20 cellular contexts compared by ENCODE assay signal in the genomic region with DNA sequence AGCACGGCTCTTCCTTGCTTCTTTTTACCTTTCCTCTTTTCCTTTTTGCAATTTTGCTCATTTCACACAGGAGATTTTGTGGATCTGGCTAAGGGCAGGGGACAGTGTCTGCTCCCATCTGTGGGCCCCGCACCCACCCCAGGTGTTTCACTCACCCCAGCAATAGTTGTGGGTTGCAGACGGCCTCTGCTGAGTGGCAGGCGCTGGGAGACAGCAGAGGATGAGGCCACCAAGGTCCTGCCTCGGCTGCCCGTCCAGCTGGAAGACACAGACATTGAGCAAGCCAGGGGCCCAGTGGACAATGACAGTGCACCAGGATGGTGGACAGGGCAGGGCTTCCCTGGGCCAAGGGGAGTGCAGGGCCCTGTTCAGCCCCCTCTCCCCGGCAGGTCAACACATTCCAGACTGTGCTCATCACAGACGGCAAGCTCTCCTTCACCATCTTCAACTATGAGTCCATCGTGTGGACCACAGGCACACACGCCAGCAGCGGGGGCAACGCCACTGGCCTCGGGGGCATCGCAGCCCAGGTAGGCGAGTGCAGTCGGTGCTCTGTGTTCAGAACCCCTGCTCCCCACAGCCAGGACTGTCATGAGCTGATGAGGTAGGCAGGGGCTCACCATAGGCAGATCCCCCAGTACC. TPM values are rescaled to one million over a fixed set of nuclear protein-coding genes. Genes with fewer than 3 reads are reported as not detected.
DNase-seq lines count a peak whose midpoint lies in the region; ATAC-seq, FAIRE-seq and TF ChIP-seq lines count a peak whose summit lies in the region.
"Had no signal": no experiment of that assay in that cellular context is flagged by ENCODE, and none has a peak within 500 bp of the region (broad histone marks: within the 10 kb centered on the region; RNA-seq: fewer than 3 reads in every experiment).

No MANE protein-coding gene starts in this region.

- CTCF ChIA-PET in HepG2 (lab: Yijun Ruan, JAX; ENCODE audit: low intra/inter-chr PET ratio, low total read pairs) (no interaction called here), Caco-2 (lab: Charles Lee) (no interaction called here)

- peaks cover 2 to 16% of the 10 kb centered on the region in 2 experiments; a peak in 2 of 5 replicates for H3K27me3 ChIP-seq in HepG2 (ENCODE audit: control insufficient read depth in 1 of 2, insufficient read depth in 2 of 2, low read length in 2 of 2)
- no peaks in the 10 kb centered on the region for H3K27me3 ChIP-seq in right lobe of liver
- no peaks in the 10 kb centered on the region for H3K27me3 ChIP-seq in body of pancreas
- no peaks in the 10 kb centered on the region for H3K27me3 ChIP-seq in Caco-2 (replicated peaks; ENCODE audit: control insufficient read depth, insufficient read depth, low read length)

- H3K4me2 ChIP-seq in HepG2 (ENCODE audit: low read depth, low read length): no peak overlapping the region
- H3K4me2 ChIP-seq: KMS-11 had no signal

- in situ Hi-C loops in HepG2 (cut with HindIII; ENCODE audit: extremely low pct_ligation_motif_present, low pct_unique_long_range_greater_than_20kb): no loop called here

- no peak overlapping the region for H3K9ac ChIP-seq in HepG2 (ENCODE audit: insufficient read depth, low read depth, low read length)
- H3K9ac ChIP-seq: KMS-11 had no signal

- H3K4me1 ChIP-seq in HepG2 (ENCODE audit: insufficient read depth, low read length): peaks cover 25% of the 10 kb centered on the region
- no peaks in the 10 kb centered on the region for H3K4me1 ChIP-seq in right lobe of liver
- H3K4me1 ChIP-seq in body of pancreas: peaks cover 10% of the 10 kb centered on the region
- H3K4me1 ChIP-seq in Caco-2: no peaks in the 10 kb centered on the region
- H3K4me1 ChIP-seq: HAP-1 had no signal

- ATAC-seq in HepG2 (peak; percentile 10), right lobe of liver (no peak), body of pancreas (no peak), HG03039 (IDR thresholded peaks at IDR 0.05; ENCODE audit: unreplicated experiment) (no peak), GM21529 (IDR thresholded peaks at IDR 0.05; ENCODE audit: unreplicated experiment) (no peak)
- ATAC-seq: PC-3 had no signal

- TF ChIP-seq CTCF in HepG2 (CRISPR knock-in tag; IDR thresholded peaks at IDR 0.05): no peak
- TF ChIP-seq CTCF in right lobe of liver (IDR thresholded peaks at IDR 0.05): no peak
- TF ChIP-seq CTCF in body of pancreas (IDR thresholded peaks at IDR 0.05): no peak
- no peak for TF ChIP-seq CTCF in Caco-2 (IDR thresholded peaks at IDR 0.05; ENCODE audit: insufficient read depth in 1 of 2, low read depth in 1 of 2, low read length in 1 of 2, severe bottlenecking in 1 of 2, unreplicated experiment in 1 of 2)

- no peak overlapping the region for H3K27ac Mint-ChIP-seq in Caco-2 (ENCODE audit: unreplicated experiment)

- H3K36me3 Mint-ChIP-seq in Caco-2 (ENCODE audit: insufficient read depth, unreplicated experiment): no peaks in the 10 kb centered on the region

- DNase-seq in HepG2 (ENCODE audit: low spot score): no peak
- no peak for DNase-seq in right lobe of liver
- DNase-seq in ecto neural progenitor cell (ENCODE audit: low spot score): peak; percentile 45
- DNase-seq in mesenteric fat pad (ENCODE audit: low spot score): peak; percentile 64
- no peak for DNase-seq in body of pancreas
- DNase-seq in Caco-2: no peak
- DNase-seq: Calu3, DMS53, NCI-H1048, NCI-H1436 treated with DMSO at 0.1 percent for 48 hours, NCI-H2081, NCI-H510A, NCI-H774, PC-3 had no signal

- no peaks in the 10 kb centered on the region for H3K9me3 Mint-ChIP-seq in Caco-2 (ENCODE audit: unreplicated experiment)

- no peaks in the 10 kb centered on the region for H3K27me3 Mint-ChIP-seq in Caco-2 (ENCODE audit: insufficient read depth, unreplicated experiment)

- no peak for TF ChIP-seq POLR2A in HepG2 (IDR thresholded peaks at IDR 0.05; ENCODE audit: insufficient read depth in 1 of 2, low read depth in 2 of 2, low read length in 2 of 2)
- TF ChIP-seq POLR2A in right lobe of liver (IDR thresholded peaks at IDR 0.05): no peak
- no peak for TF ChIP-seq POLR2A in body of pancreas (IDR thresholded peaks at IDR 0.05)

- intact Hi-C loops in HepG2 (cut with micrococcal nuclease; ENCODE audit: unreplicated experiment): no loop called here
- intact Hi-C loops in right lobe of liver (cut with DNase I): no loop called here
- intact Hi-C loops in body of pancreas (cut with DNase I): no loop called here
- intact Hi-C loops in Caco-2 (cut with micrococcal nuclease; ENCODE audit: unreplicated experiment): no loop called here

- FAIRE-seq in HepG2 (lab: Jason Lieb, UNC): no peak

- no peaks in the 10 kb centered on the region for H3K9me3 ChIP-seq in HepG2 (ENCODE audit: low read length)
- no peaks in the 10 kb centered on the region for H3K9me3 ChIP-seq in right lobe of liver
- no peaks in the 10 kb centered on the region for H3K9me3 ChIP-seq in body of pancreas
- H3K9me3 ChIP-seq in Caco-2: no peaks in the 10 kb centered on the region
- H3K9me3 ChIP-seq: HAP-1 had no signal

- no peaks in the 10 kb centered on the region; the same call in 1 of the 2 replicates for H4K20me1 ChIP-seq in HepG2 (ENCODE audit: insufficient read depth, low read length)

- 69% methylated on average over 11 of the region's 16 CpGs for WGBS in HepG2 (ENCODE audit: low lambda C conversion rate)
- WGBS in right lobe of liver (ENCODE audit: insufficient coverage, low coverage, low lambda C conversion rate, missing lambda C conversion rate): 74% methylated on average over 3 of the region's 16 CpGs
- WGBS in body of pancreas, 2 donors: 74 to 88% methylated on average over 8 to 16 of the region's 16 CpGs

- H3K36me3 ChIP-seq in HepG2 (replicated peaks in 1 of 2; ENCODE audit: control insufficient read depth in 1 of 2, insufficient read depth in 2 of 2, low read length in 2 of 2) (no peaks in the 10 kb centered on the region), right lobe of liver (peaks cover 0 to 10% (median 4%) of the 10 kb centered on the region in 4 donors), body of pancreas (replicated peaks in 1 of 2; ENCODE audit: insufficient read depth in 1 of 2, low read depth in 2 of 2) (no peaks in the 10 kb centered on the region), Caco-2 (ENCODE audit: control insufficient read depth, insufficient read depth, low read length) (no peaks in the 10 kb centered on the region)
- H3K36me3 ChIP-seq: HAP-1 had no signal

- no TSS peak for BruUV-seq in HepG2 (replicated peaks; lab: Mats Ljungman, UMichigan)
- BruUV-seq in Caco-2 (replicated peaks; lab: Mats Ljungman, UMichigan): no TSS peak

- TF ChIP-seq EP300 in HepG2 (IDR thresholded peaks at IDR 0.05; ENCODE audit: low read depth in 2 of 2, low read length in 2 of 2) (no peak), HepG2 (CRISPR knock-in tag; IDR thresholded peaks at IDR 0.05; ENCODE audit: borderline replicate concordance) (no peak)

- no peak overlapping the region for H3K4me3 Mint-ChIP-seq in Caco-2 (ENCODE audit: unreplicated experiment)

- no peaks in the 10 kb centered on the region for H3K4me1 Mint-ChIP-seq in Caco-2 (ENCODE audit: low read depth, unreplicated experiment)

- H3K4me3 ChIP-seq in HepG2 (replicated peaks in 1 of 3; ENCODE audit: insufficient read depth in 1 of 3, low read depth in 2 of 3, low read length in 3 of 3) (no peak overlapping the region), right lobe of liver (no peak overlapping the region), body of pancreas (no peak overlapping the region), Caco-2 (ENCODE audit: low read depth, low read length) (no peak overlapping the region)
- H3K4me3 ChIP-seq: HAP-1 had no signal

- no peak for TF ChIP-seq RAD21 in HepG2 (CRISPR knock-in tag; IDR thresholded peaks at IDR 0.05)

- H3K27ac ChIP-seq in HepG2 (ENCODE audit: extremely low read length, insufficient read depth, low read length): no peak overlapping the region
- no peak overlapping the region for H3K27ac ChIP-seq in right lobe of liver
- no peak overlapping the region for H3K27ac ChIP-seq in body of pancreas
- H3K27ac ChIP-seq: C4-2B, KMS-11, RWPE1 had no signal

- POLR2A ChIA-PET in HepG2 (lab: Yijun Ruan, JAX) (no interaction called here), Caco-2 (lab: Charles Lee) (no interaction called here)

- H3K79me2 ChIP-seq in HepG2 (ENCODE audit: insufficient read depth, low read length): no peaks in the 10 kb centered on the region

- no peak overlapping the region for H2AFZ ChIP-seq in HepG2 (ENCODE audit: low read length)

RNA-seq across cellular contexts. Expression of gene SNED1, which starts 35.0 kb away (rescaled TPM):
- total RNA-seq in HepG2 (2016; rRNA removed; fragmentation: Illumina TruSeq; extraction: Trizol) (0.15 TPM in 1 of 2 replicates, not detected in the other), right lobe of liver (10 to 100 TPM in 4 of 6 experiments, 1 to 10 TPM in 2; 7.4 to 27.8 (median 13.2) TPM), mesenteric fat pad (58.0 TPM), body of pancreas (10 to 100 TPM; 13.5 to 33.0 TPM), Caco-2 (2022) (not detected in 2 replicates)
- 0.09 and 0.10 TPM in 2 replicates for total RNA-seq in HepG2 (2016; cell fraction: cytosol; rRNA removed; fragmentation: Illumina TruSeq; extraction: Trizol; ENCODE audit: low read depth)
- total RNA-seq in HepG2 (2016; cell fraction: insoluble cytoplasmic fraction; rRNA removed; fragmentation: Illumina TruSeq; extraction: Trizol): 0.03 and 0.26 TPM in 2 replicates
- 0.10 and 0.12 TPM in 2 replicates for total RNA-seq in HepG2 (2016; cell fraction: membrane; rRNA removed; fragmentation: Illumina TruSeq; extraction: Trizol)
- total RNA-seq in HepG2 (2016; cell fraction: nucleus; rRNA removed; fragmentation: Illumina TruSeq; extraction: Trizol): 0.13 and 0.62 TPM in 2 replicates
- 0.35 and 0.65 TPM in 2 replicates for polyA plus RNA-seq in HepG2 (2011; rRNA removed)
- polyA plus RNA-seq in HepG2 (2011; cell fraction: cytosol; rRNA removed): 0.06 and 0.32 TPM in 2 replicates
- 1.2 and 1.4 TPM in 2 replicates for polyA plus RNA-seq in HepG2 (2011; cell fraction: nucleus; rRNA removed)
- 0.31 and 0.46 TPM in 2 replicates for polyA plus RNA-seq in HepG2 (2012)
- 0.03 and 0.10 TPM in 2 replicates for polyA plus RNA-seq in HepG2 (2016; cell fraction: cytosol; fragmentation: Illumina TruSeq; extraction: Trizol; ENCODE audit: low read depth)
- 0.04 and 0.24 TPM in 2 replicates for polyA plus RNA-seq in HepG2 (2016; cell fraction: insoluble cytoplasmic fraction; fragmentation: Illumina TruSeq; extraction: Trizol; ENCODE audit: low read depth)
- polyA plus RNA-seq in HepG2 (2016; cell fraction: membrane; fragmentation: Illumina TruSeq; extraction: Trizol; ENCODE audit: low read depth): 0.02 and 0.09 TPM in 2 replicates
- polyA plus RNA-seq in HepG2 (2016; cell fraction: nucleus; fragmentation: Illumina TruSeq; extraction: Trizol; ENCODE audit: insufficient read depth, low read depth): 0.19 and 1.7 TPM in 2 replicates
- polyA minus RNA-seq in HepG2 (2011; rRNA and poly(A)+ RNA removed; ENCODE audit: low replicate concordance): 0.96 and 3.2 TPM in 2 replicates
- 0.44 and 0.79 TPM in 2 replicates for polyA minus RNA-seq in HepG2 (2011; cell fraction: cytosol; rRNA and poly(A)+ RNA removed)
- 0.52 and 0.99 TPM in 2 replicates for polyA minus RNA-seq in HepG2 (2011; cell fraction: nucleus; rRNA and poly(A)+ RNA removed)

Comparison
In these comparisons a context has a peak if more than half of its experiments do, and no peak if none do; other contexts are left out.
1. DNase-seq: peak in ecto neural progenitor cell (single experiment) and mesenteric fat pad (single experiment); none in HepG2 (single experiment), right lobe of liver (0 of 3), body of pancreas (0 of 4) and Caco-2 (0 of 2).